8 cellular contexts compared by ENCODE assay signal in the genomic region with DNA sequence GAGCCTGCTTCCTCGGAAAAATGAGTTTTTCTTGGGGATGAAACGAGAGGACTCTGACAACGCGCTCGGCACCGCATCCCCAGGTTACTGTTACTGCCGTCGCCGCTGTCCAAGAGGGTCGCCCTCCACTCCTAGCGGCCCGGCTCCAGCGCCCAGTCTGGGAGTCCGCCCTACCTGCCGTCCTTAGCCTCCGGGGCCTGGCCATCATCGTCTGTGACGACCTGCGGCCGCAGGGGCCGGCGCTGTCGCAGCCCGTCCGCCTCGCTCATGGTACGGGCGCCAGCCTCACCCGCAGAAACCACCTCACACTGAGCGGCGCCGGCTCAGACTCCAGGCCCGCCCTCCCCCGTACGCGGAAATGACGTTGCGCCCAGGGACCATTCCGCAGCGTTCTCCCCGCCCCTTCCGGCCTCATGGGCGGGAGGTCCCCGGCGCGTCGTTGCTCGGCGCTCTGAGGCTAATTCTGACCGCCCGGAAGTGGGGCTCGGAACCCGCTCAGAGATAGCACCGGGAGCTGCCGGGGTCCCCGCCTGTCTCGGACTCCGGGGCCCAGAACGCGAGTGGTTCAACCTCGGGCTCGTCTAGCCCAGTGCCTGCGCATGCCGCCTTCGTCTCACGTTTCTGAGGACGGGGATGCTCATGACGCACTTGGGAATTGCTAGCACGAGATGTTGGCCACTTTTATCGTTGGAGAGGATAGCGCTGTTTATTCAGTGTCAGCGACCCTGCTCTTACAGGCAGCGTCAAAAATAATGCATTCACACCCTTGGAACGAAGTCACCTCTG. TPM values are rescaled to one million over a fixed set of nuclear protein-coding genes. Genes with fewer than 3 reads are reported as not detected.
DNase-seq lines count a peak whose midpoint lies in the region; ATAC-seq and TF ChIP-seq lines count a peak whose summit lies in the region.

Gene APMAP, minus strand, starts transcription at position 332 of the 786 bp plus-strand sequence. Its CDS starts 63 bp downstream, at position 269.

- peaks cover 5% of the 10 kb centered on the region for H3K27me3 Mint-ChIP-seq in HFFc6 (ENCODE audit: insufficient read depth)
- no peaks in the 10 kb centered on the region for H3K27me3 Mint-ChIP-seq in activated naive CD4-positive, alpha-beta T cell treated with anti-CD3 and anti-CD28 coated beads, Interleukin-2, amount 50 U/mL, for 24 hours

- H3K4me1 Mint-ChIP-seq in HFFc6 (ENCODE audit: low read depth), result peaks cover 54% of the 10 kb centered on the region
- H3K4me1 Mint-ChIP-seq in activated naive CD4-positive, alpha-beta T cell treated with anti-CD3 and anti-CD28 coated beads, Interleukin-2, amount 50 U/mL, for 24 hours, result peaks cover 58% of the 10 kb centered on the region

- H3K9me3 Mint-ChIP-seq in HFFc6, result no peaks in the 10 kb centered on the region
- H3K9me3 Mint-ChIP-seq in activated naive CD4-positive, alpha-beta T cell treated with anti-CD3 and anti-CD28 coated beads, Interleukin-2, amount 50 U/mL, for 24 hours, result no peaks in the 10 kb centered on the region

- no peaks in the 10 kb centered on the region; the same call in none of the 2 replicates for H3K36me3 Mint-ChIP-seq in HFFc6 (ENCODE audit: low read depth)
- H3K36me3 Mint-ChIP-seq in activated naive CD4-positive, alpha-beta T cell treated with anti-CD3 and anti-CD28 coated beads, Interleukin-2, amount 50 U/mL, for 24 hours, result peaks cover 3% of the 10 kb centered on the region

- ATAC-seq in SK-N-SH treated with all-trans-retinoic acid at 6 μM for 48 hours (peak; percentile 93), omental fat pad (ENCODE audit: low FRiP score) (peak; percentile 94)

- peak within 1 kb of the TSS; percentile 98 for H3K4me3 Mint-ChIP-seq in HFFc6
- peak within 1 kb of the TSS; percentile 99 for H3K4me3 Mint-ChIP-seq in activated naive CD4-positive, alpha-beta T cell treated with anti-CD3 and anti-CD28 coated beads, Interleukin-2, amount 50 U/mL, for 24 hours

- TF ChIP-seq CTCF in HFFc6 (IDR thresholded peaks at IDR 0.05), result no peak
- no peak for TF ChIP-seq CTCF in omental fat pad (IDR thresholded peaks at IDR 0.05)

- H3K4me3 ChIP-seq in GM08714 (ENCODE audit: low read length), result peak within 1 kb of the TSS; percentile 62

- peak within 1 kb of the TSS; percentile 95 for H3K27ac Mint-ChIP-seq in HFFc6
- H3K27ac Mint-ChIP-seq in activated naive CD4-positive, alpha-beta T cell treated with anti-CD3 and anti-CD28 coated beads, Interleukin-2, amount 50 U/mL, for 24 hours, result peak within 1 kb of the TSS; percentile 95

- DNase-seq in HFFc6 (peak; percentile 87), NAMALWA (ENCODE audit: low spot score) (peak; percentile 96), globus pallidus (ENCODE audit: low spot score) (peak; percentile 95), omental fat pad (ENCODE audit: low spot score) (peak; percentile 95)

- peak within 1 kb of the TSS; percentile 90 for H3K27ac ChIP-seq in temporal lobe (ENCODE audit: low read depth, low read length)

TF ChIP-seq in SK-N-SH treated with all-trans-retinoic acid at 6 μM for 48 hours, 23 proteins besides CTCF, POLR2A, EP300 and RAD21:
- TF ChIP-seq ZFP30 (CRISPR knock-in tag; IDR thresholded peaks at IDR 0.05) (no peak), SNAI2 (CRISPR knock-in tag; IDR thresholded peaks at IDR 0.05) (no peak), PPARA (CRISPR knock-in tag; IDR thresholded peaks at IDR 0.05; ENCODE audit: borderline replicate concordance) (no peak), ESRRG (CRISPR knock-in tag; IDR thresholded peaks at IDR 0.05) (no peak), TCF4 (CRISPR knock-in tag; IDR thresholded peaks at IDR 0.05; ENCODE audit: borderline replicate concordance) (no peak), ZNF8 (CRISPR knock-in tag; IDR thresholded peaks at IDR 0.05) (no peak), BACH2 (CRISPR knock-in tag; IDR thresholded peaks at IDR 0.05; ENCODE audit: borderline replicate concordance) (no peak), GLIS3 (CRISPR knock-in tag; IDR thresholded peaks at IDR 0.05) (no peak), CSDC2 (CRISPR knock-in tag; IDR thresholded peaks at IDR 0.05) (no peak)

RNA-seq across cellular contexts. Expression of gene APMAP, which starts in this region (rescaled TPM):
- 100 to 1,000 TPM; 119 to 137 (median 129) TPM for total RNA-seq in HFFc6 (2021; fragmentation: NEBNext Ultra II Directional; extraction: Animal tissue kit (Norgen Biotek cat#: 25700))
- 100 to 1,000 TPM in 3 of 4 donors, 10 to 100 TPM in 1; 85.3 to 337 (median 163) TPM for total RNA-seq in omental fat pad
- total RNA-seq in temporal lobe, result 55.3 TPM

Comparison
In these comparisons a context has a peak if more than half of its experiments do, and no peak if none do; other contexts are left out.
1. Peak in every context shown above with its lines: DNase-seq, ATAC-seq, H3K4me3 ChIP-seq and H3K27ac ChIP-seq.